ENCODE assay signal across 18 cellular contexts in the genomic region with DNA sequence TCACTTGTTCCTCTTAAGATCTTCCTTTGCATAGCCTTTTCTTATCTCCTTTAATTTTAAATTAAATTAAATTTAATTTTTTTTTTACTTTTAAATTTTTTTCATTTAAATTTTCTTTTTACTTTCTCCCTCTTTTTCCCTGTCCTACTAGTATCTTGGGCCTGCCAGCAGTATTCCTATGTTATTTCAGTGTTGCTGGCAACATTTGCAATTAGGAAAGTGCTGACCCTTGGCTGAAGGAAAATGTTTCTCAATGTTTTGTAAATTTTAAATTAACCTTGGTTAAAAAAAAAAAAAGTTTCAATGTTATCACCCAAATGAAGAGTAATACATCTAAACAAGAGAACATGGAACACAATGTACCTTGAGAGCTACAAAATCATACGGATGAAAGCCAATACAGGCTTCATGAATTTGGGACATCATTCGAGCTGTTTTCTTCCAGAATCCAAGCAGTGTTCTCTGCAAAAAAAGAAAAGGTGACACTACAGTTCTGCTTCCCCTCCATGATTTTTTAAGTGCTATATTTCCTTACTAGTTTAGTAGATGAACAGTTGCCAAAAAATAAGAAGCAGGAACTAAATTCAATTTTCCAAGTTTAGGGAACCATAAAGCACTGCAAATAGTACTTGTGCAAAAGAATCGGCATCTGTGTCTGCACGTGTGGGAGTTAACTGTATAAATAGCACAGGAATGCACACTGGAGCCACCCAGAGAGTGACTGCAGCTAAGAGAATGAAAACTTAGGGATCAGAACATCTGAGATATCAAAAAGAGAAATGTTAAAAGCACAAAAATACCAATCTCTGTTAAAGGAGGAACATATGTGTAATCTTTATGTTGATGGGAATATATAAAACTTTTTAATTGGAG. TPM values are rescaled to one million over a fixed set of nuclear protein-coding genes. Genes with fewer than 3 reads are reported as not detected.
DNase-seq lines count a peak whose midpoint lies in the region; ATAC-seq, FAIRE-seq and TF ChIP-seq lines count a peak whose summit lies in the region.
"Had no signal": no experiment of that assay in that cellular context is flagged by ENCODE, and none has a peak within 500 bp of the region (broad histone marks: within the 10 kb centered on the region; RNA-seq: fewer than 3 reads in every experiment).

No MANE protein-coding gene starts in this region.

- no peaks in the 10 kb centered on the region for H3K27me3 ChIP-seq in sigmoid colon
- H3K27me3 ChIP-seq: MG63 had no signal

- no peak for TF ChIP-seq CTCF in sigmoid colon (IDR thresholded peaks at IDR 0.05)

- peaks cover 0 to 11% (median 2%) of the 10 kb centered on the region in 4 donors for H3K4me1 ChIP-seq in sigmoid colon

- peak in 2 of 4 donors; percentile 2 to 33 for TF ChIP-seq EP300 in sigmoid colon (IDR thresholded peaks at IDR 0.05)

- WGBS in sigmoid colon, 2 donors: 43 to 70% methylated on average over 4 of the region's 4 CpGs

- H3K9me3 ChIP-seq in sigmoid colon: no peaks in the 10 kb centered on the region
- H3K9me3 ChIP-seq: MG63 had no signal

- ATAC-seq in GM18870 (IDR thresholded peaks at IDR 0.05; ENCODE audit: unreplicated experiment): no peak
- ATAC-seq: activated T-helper 17 cell treated with anti-CD3 and anti-CD28 coated beads, Interleukin-2, amount 50 U/mL, for 72 hours; T-helper 17 cell had no signal

- H3K27ac ChIP-seq in cingulate gyrus (ENCODE audit: low read depth, low read length): peak overlapping the region; percentile 7
- H3K27ac ChIP-seq in sigmoid colon: peak overlapping the region; percentile 43 to 57 (median 50)

- H3K4me3 ChIP-seq in sigmoid colon: no peak overlapping the region
- H3K4me3 ChIP-seq: MG63 had no signal

- peaks cover 0 to 19% (median 0%) of the 10 kb centered on the region in 4 donors for H3K36me3 ChIP-seq in sigmoid colon
- H3K36me3 ChIP-seq: MG63 had no signal

- no peak for TF ChIP-seq POLR2A in sigmoid colon (IDR thresholded peaks at IDR 0.05)

- intact Hi-C loops in sigmoid colon (cut with DNase I): no loop called here

- DNase-seq in hepatic stellate cell (ENCODE audit: low spot score) (peak; percentile 17), sigmoid colon (no peak), RKO (ENCODE audit: low spot score) (no peak), NCI-H226 (no peak)
- DNase-seq in stimulated activated CD4-positive, alpha-beta T cell treated with anti-CD3 and anti-CD28 coated beads, Interleukin-2, amount 100 ng/mL, for 48 hours: no peak
- DNase-seq: activated CD4-positive, alpha-beta T cell treated with anti-CD3 and anti-CD28 coated beads, Interleukin-2, amount 10 ng/mL, durations not matched to agents 7 days and 5 days; DMS79; erythroblast; MG63; NCI-H2171; nephron progenitor cell; OCI-M1; T-helper 17 cell had no signal

- FAIRE-seq in G401.6 (lab: Jason Lieb, UNC): peak; percentile 27
- FAIRE-seq: H54 had no signal

RNA-seq across cellular contexts. Expression of a gene that starts 55.8 kb away (rescaled TPM):
- 10 to 100 TPM; 15.7 to 28.8 (median 25.1) TPM for total RNA-seq in sigmoid colon
- 1 to 10 TPM in 2 of 3 donors, under 1 TPM in 1; 0.46 to 1.8 (median 1.3) TPM for polyA plus RNA-seq in sigmoid colon
